In genomic region chr16:48538746-48539484, GRCh38 we compare ENCODE assay signal across 11 cellular contexts.
A peak's percentile ranks its signal among the peaks of the same experiment; 100 is the strongest.
DNase-seq lines count a peak whose midpoint lies in the region; ATAC-seq and TF ChIP-seq lines count a peak whose summit lies in the region.
"Had no signal": no experiment of that assay in that cellular context is flagged by ENCODE, and none has a peak within 500 bp of the region (broad histone marks: within the 10 kb centered on the region; RNA-seq: fewer than 3 reads in every experiment).

No MANE protein-coding gene starts in this region.

- H3K36me3 ChIP-seq in BJ (ENCODE audit: control insufficient read depth, insufficient read depth, low read length) (peaks cover 11% of the 10 kb centered on the region), colonic mucosa (peaks cover 7% of the 10 kb centered on the region)

- CTCF ChIA-PET in BJ (lab: Yijun Ruan, JAX): interaction anchor here (0.6 to 3.2 kb wide), 2 partner anchors 69 to 85 kb away, joined by 3 to 12 read pairs; no protein-coding TSS in a partner anchor

- H3K27me3 Mint-ChIP-seq in HFFc6 (ENCODE audit: insufficient read depth): peaks cover 8% of the 10 kb centered on the region
- H3K27me3 Mint-ChIP-seq in neural crest cell (ENCODE audit: low read depth): no peaks in the 10 kb centered on the region
- H3K27me3 Mint-ChIP-seq: activated naive CD4-positive, alpha-beta T cell treated with anti-CD3 and anti-CD28 coated beads, Interleukin-2, amount 50 U/mL, for 24 hours had no signal

- no peak overlapping the region for H3K9ac ChIP-seq in colonic mucosa (ENCODE audit: low read depth in 2 of 2, low read length in 2 of 2)

- H3K27ac ChIP-seq in colonic mucosa: no peak overlapping the region

- H3K27me3 ChIP-seq in BJ (ENCODE audit: control insufficient read depth, insufficient read depth, low read length) (no peaks in the 10 kb centered on the region), colonic mucosa (no peaks in the 10 kb centered on the region)

- no peaks in the 10 kb centered on the region for H3K36me3 Mint-ChIP-seq in HFFc6 (ENCODE audit: low read depth)
- peaks cover 2% of the 10 kb centered on the region for H3K36me3 Mint-ChIP-seq in neural crest cell (ENCODE audit: low read depth)

- peak; percentile 54 for TF ChIP-seq CTCF in BJ (IDR thresholded peaks at IDR 0.05; ENCODE audit: insufficient read depth, low read depth, low read length)
- TF ChIP-seq CTCF in HFFc6 (IDR thresholded peaks at IDR 0.05): peak; percentile 35; the same call in 1 of the 2 replicates
- peak; percentile 14 for TF ChIP-seq CTCF in colonic mucosa (IDR thresholded peaks at IDR 0.05)
- TF ChIP-seq CTCF in neural crest cell (conservative IDR thresholded peaks at IDR 0.05): peak; percentile 50

- H3K4me3 ChIP-seq in BJ (ENCODE audit: low read depth, low read length) (no peak overlapping the region), colonic mucosa (no peak overlapping the region)

- H3K27ac Mint-ChIP-seq in HFFc6 (no peak overlapping the region; the same call in 1 of the 2 replicates), neural crest cell (ENCODE audit: unreplicated experiment) (peak overlapping the region; percentile 75)
- H3K27ac Mint-ChIP-seq: activated naive CD4-positive, alpha-beta T cell treated with anti-CD3 and anti-CD28 coated beads, Interleukin-2, amount 50 U/mL, for 24 hours had no signal

- H3K9me3 ChIP-seq in colonic mucosa: no peaks in the 10 kb centered on the region

- POLR2A ChIA-PET in BJ (lab: Charles Lee): no interaction called here

- H3K4me1 ChIP-seq in colonic mucosa: no peaks in the 10 kb centered on the region

- no peak overlapping the region; the same call in 1 of the 2 replicates for H3K4me3 Mint-ChIP-seq in HFFc6
- no peak overlapping the region for H3K4me3 Mint-ChIP-seq in neural crest cell
- H3K4me3 Mint-ChIP-seq: activated naive CD4-positive, alpha-beta T cell treated with anti-CD3 and anti-CD28 coated beads, Interleukin-2, amount 50 U/mL, for 24 hours had no signal

- H3K9me3 Mint-ChIP-seq in HFFc6 (no peaks in the 10 kb centered on the region), neural crest cell (no peaks in the 10 kb centered on the region)
- H3K9me3 Mint-ChIP-seq: activated naive CD4-positive, alpha-beta T cell treated with anti-CD3 and anti-CD28 coated beads, Interleukin-2, amount 50 U/mL, for 24 hours had no signal

- ATAC-seq in HG02981 (IDR thresholded peaks at IDR 0.05; ENCODE audit: unreplicated experiment) (no peak), GM18502 (IDR thresholded peaks at IDR 0.05; ENCODE audit: poor library complexity, unreplicated experiment) (no peak)

- intact Hi-C loops in colonic mucosa (cut with DNase I) (no loop called here), posterior cingulate gyrus (cut with DNase I) (no loop called here)

- H3K4me1 Mint-ChIP-seq in HFFc6 (ENCODE audit: low read depth): no peaks in the 10 kb centered on the region; the same call in 1 of the 2 replicates
- H3K4me1 Mint-ChIP-seq in neural crest cell: no peaks in the 10 kb centered on the region

- DNase-seq in BJ (ENCODE audit: low read depth): no peak
- DNase-seq in HFFc6: no peak
- DNase-seq in colonic mucosa: peak; percentile 3
- DNase-seq in neural crest cell (ENCODE audit: low read depth, low spot score): no peak
- DNase-seq in posterior cingulate gyrus: no peak
- no peak for DNase-seq in stimulated activated CD8-positive, alpha-beta memory T cell treated with anti-CD3 and anti-CD28 coated beads, Interleukin-4, amount 100 ng/mL, for 48 hours
- DNase-seq: MV-4-11; stimulated activated CD4-positive, alpha-beta T cell treated with anti-CD3 and anti-CD28 coated beads, Interleukin-4, amount 100 ng/mL, for 1 hour had no signal
